Comparison of ENCODE assay signal across 8 cellular contexts in the genomic region with DNA sequence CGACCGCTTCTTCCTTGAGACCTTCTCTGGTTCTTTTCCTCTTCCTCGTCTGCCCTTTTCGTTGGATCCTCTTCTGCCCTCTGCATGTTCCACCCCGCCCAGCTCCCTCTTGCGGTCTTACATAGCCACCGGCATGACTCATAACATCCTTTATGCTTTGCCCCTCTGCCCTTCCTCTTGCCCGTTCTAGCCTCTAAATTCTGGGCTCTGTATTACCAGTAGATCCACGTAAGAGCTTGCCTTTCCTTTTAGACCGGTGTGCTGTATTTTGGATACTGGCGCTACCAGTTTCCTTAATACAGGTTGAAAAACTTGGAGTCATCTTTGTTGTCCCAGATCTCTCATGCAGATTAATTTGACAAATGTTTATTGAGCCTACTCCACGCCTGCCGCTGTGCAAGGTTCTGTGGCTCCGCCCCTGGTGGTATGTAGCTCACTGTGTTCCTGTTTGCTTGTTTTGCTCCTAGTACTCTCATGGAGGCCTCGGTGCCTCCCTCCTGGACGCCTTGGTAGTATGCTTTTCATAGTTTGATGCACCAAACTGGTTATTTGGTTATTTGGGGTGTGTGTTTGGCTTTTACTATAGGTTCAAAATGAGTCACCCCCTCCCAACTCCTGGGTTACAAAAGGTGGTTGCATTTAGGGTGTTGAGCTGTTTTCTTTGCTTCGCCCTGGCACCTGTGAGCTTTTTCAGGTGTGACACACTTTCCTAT. TPM values are rescaled to one million over a fixed set of nuclear protein-coding genes. Genes with fewer than 3 reads are reported as not detected.
A peak's percentile ranks its signal among the peaks of the same experiment; 100 is the strongest.
DNase-seq lines count a peak whose midpoint lies in the region; ATAC-seq and TF ChIP-seq lines count a peak whose summit lies in the region.

No MANE protein-coding gene starts in this region.

- peaks cover 9 to 69% (median 40%) of the 10 kb centered on the region in 4 donors for H3K4me1 Mint-ChIP-seq in CD4-positive, CD25-positive, alpha-beta regulatory T cell
- H3K4me1 Mint-ChIP-seq in activated T-cell treated with anti-CD3 and anti-CD28 coated beads, Interleukin-2, amount 50 U/mL, for 4 hours (ENCODE audit: low read depth) = peaks cover 45% of the 10 kb centered on the region
- peaks cover 48 to 49% of the 10 kb centered on the region in 2 donors for H3K4me1 Mint-ChIP-seq in natural killer cell

- H4K20me1 ChIP-seq in OCI-LY7 (ENCODE audit: insufficient read depth, low read length) = peaks cover 24% of the 10 kb centered on the region

- H3K9me2 ChIP-seq in OCI-LY7 (ENCODE audit: insufficient read depth, low read length) = no peaks in the 10 kb centered on the region

- POLR2A ChIA-PET in OCI-LY7 (lab: Charles Lee) = interaction anchor here (0.8 to 5.6 kb wide), 8 partner anchors 8 to 195 kb away, joined by 3 to 38 read pairs (median 4); a partner anchor contains a TSS

- CTCF ChIA-PET in OCI-LY7 (lab: Charles Lee; ENCODE audit: unreplicated experiment) = interaction anchor here (0.5 to 1.2 kb wide), 5 partner anchors 24 to 400 kb away, joined by 3 to 6 read pairs (median 3); a partner anchor contains a TSS

- BruUV-seq in OCI-LY7 (replicated peaks; lab: Mats Ljungman, UMichigan) = no TSS peak

- no peak for TF ChIP-seq POLR2A in stomach (IDR thresholded peaks at IDR 0.05)

- peak; percentile 74 to 94 (median 80) for DNase-seq in CD4-positive, CD25-positive, alpha-beta regulatory T cell
- DNase-seq in OCI-LY7 (ENCODE audit: low spot score) (peak; percentile 86), fibroblast of gingiva (ENCODE audit: low read depth) (peak; percentile 73), natural killer cell (peak; percentile 70), stomach (peak; percentile 82)
- peak; percentile 66 for DNase-seq in activated T-cell treated with anti-CD3 and anti-CD28 coated beads, Interleukin-2, amount 50 U/mL, for 4 hours

- peak overlapping the region; percentile 93 for H3K27ac ChIP-seq in CD4-positive, CD25-positive, alpha-beta regulatory T cell (ENCODE audit: insufficient read depth, low read length, poor library complexity, severe bottlenecking)
- H3K27ac ChIP-seq in OCI-LY7 (ENCODE audit: low read depth, low read length, poor library complexity, severe bottlenecking) (peak overlapping the region; percentile 73), stomach (peak overlapping the region; percentile 85 to 96 (median 94))

- H3K4me2 ChIP-seq in OCI-LY7 (ENCODE audit: low read length) = peak overlapping the region; percentile 97

- H3K36me3 Mint-ChIP-seq in CD4-positive, CD25-positive, alpha-beta regulatory T cell = peaks cover 36% of the 10 kb centered on the region
- peaks cover 23% of the 10 kb centered on the region for H3K36me3 Mint-ChIP-seq in activated T-cell treated with anti-CD3 and anti-CD28 coated beads, Interleukin-2, amount 50 U/mL, for 4 hours (ENCODE audit: insufficient read depth)
- H3K36me3 Mint-ChIP-seq in natural killer cell = peaks cover 8% of the 10 kb centered on the region

- no peak for TF ChIP-seq EP300 in stomach (IDR thresholded peaks at IDR 0.05)

- 10 to 18% (median 15%) methylated on average over 17 of the region's 17 CpGs for WGBS in stomach, 5 donors

- no peaks in the 10 kb centered on the region for H3K27me3 ChIP-seq in CD4-positive, CD25-positive, alpha-beta regulatory T cell (ENCODE audit: control insufficient read depth, insufficient read depth, low read length)
- no peaks in the 10 kb centered on the region for H3K27me3 ChIP-seq in stomach

- no peaks in the 10 kb centered on the region for H3K9me3 ChIP-seq in CD4-positive, CD25-positive, alpha-beta regulatory T cell (ENCODE audit: control insufficient read depth in 2 of 2, low read length in 2 of 2)
- H3K9me3 ChIP-seq in OCI-LY7 (ENCODE audit: low read length) (no peaks in the 10 kb centered on the region), stomach (no peaks in the 10 kb centered on the region)

- no peaks in the 10 kb centered on the region for H3K9me3 Mint-ChIP-seq in CD4-positive, CD25-positive, alpha-beta regulatory T cell
- no peaks in the 10 kb centered on the region for H3K9me3 Mint-ChIP-seq in activated T-cell treated with anti-CD3 and anti-CD28 coated beads, Interleukin-2, amount 50 U/mL, for 4 hours
- H3K9me3 Mint-ChIP-seq in natural killer cell = no peaks in the 10 kb centered on the region

- intact Hi-C loops in OCI-LY7 (cut with micrococcal nuclease; ENCODE audit: unreplicated experiment) = loop anchor here (1.0 to 5.0 kb wide), 3 partner anchors 24 to 196 kb away; a partner anchor contains a TSS
- intact Hi-C loops in natural killer cell (cut with micrococcal nuclease) = loop anchor here (1.0 to 5.0 kb wide), 4 partner anchors 15 to 195 kb away; a partner anchor contains a TSS
- intact Hi-C loops in stomach (cut with DNase I; ENCODE audit: low total_unique reads) = no loop called here

- H3K4me3 ChIP-seq in CD4-positive, CD25-positive, alpha-beta regulatory T cell (ENCODE audit: low read depth, low read length) = peak overlapping the region; percentile 96
- H3K4me3 ChIP-seq in OCI-LY7 (ENCODE audit: low read depth, low read length, poor library complexity, severe bottlenecking) (peak overlapping the region; percentile 94), stomach (peak overlapping the region; percentile 67 to 80 (median 70))

- no peaks in the 10 kb centered on the region for H3K27me3 Mint-ChIP-seq in CD4-positive, CD25-positive, alpha-beta regulatory T cell
- H3K27me3 Mint-ChIP-seq in activated T-cell treated with anti-CD3 and anti-CD28 coated beads, Interleukin-2, amount 50 U/mL, for 4 hours (ENCODE audit: low read depth) = no peaks in the 10 kb centered on the region
- no peaks in the 10 kb centered on the region for H3K27me3 Mint-ChIP-seq in natural killer cell (ENCODE audit: low read depth in 2 of 2)

- peak overlapping the region; percentile 90 to 96 (median 94) for H3K4me3 Mint-ChIP-seq in CD4-positive, CD25-positive, alpha-beta regulatory T cell
- H3K4me3 Mint-ChIP-seq in activated T-cell treated with anti-CD3 and anti-CD28 coated beads, Interleukin-2, amount 50 U/mL, for 4 hours = peak overlapping the region; percentile 91
- H3K4me3 Mint-ChIP-seq in natural killer cell = peak overlapping the region; percentile 87

- TF ChIP-seq CTCF in OCI-LY7 (conservative IDR thresholded peaks at IDR 0.05; ENCODE audit: low read length) (peak; percentile 77), natural killer cell (IDR thresholded peaks at IDR 0.05) (peak; percentile 29), stomach (IDR thresholded peaks at IDR 0.05) (peak in 3 of 7 experiments; percentile 18 to 45 (median 42))

- ATAC-seq in CD4-positive, CD25-positive, alpha-beta regulatory T cell (ENCODE audit: low read depth in 2 of 2) = peak; percentile 70 to 74
- peak; percentile 53 for ATAC-seq in GM19397 (IDR thresholded peaks at IDR 0.05; ENCODE audit: unreplicated experiment)
- ATAC-seq in HG03565 (IDR thresholded peaks at IDR 0.05; ENCODE audit: unreplicated experiment) = peak; percentile 37
- peak; percentile 46 to 47 for ATAC-seq in activated T-cell treated with anti-CD3 and anti-CD28 coated beads, Interleukin-2, amount 50 U/mL, for 4 hours
- peak; percentile 72 to 85 (median 73) for ATAC-seq in natural killer cell

- H3K79me2 ChIP-seq in OCI-LY7 (ENCODE audit: insufficient read depth, low read depth, low read length) = peaks cover 62% of the 10 kb centered on the region

- H3K36me3 ChIP-seq in CD4-positive, CD25-positive, alpha-beta regulatory T cell (ENCODE audit: control insufficient read depth, insufficient read depth, low read length) = peaks cover 35% of the 10 kb centered on the region
- H3K36me3 ChIP-seq in OCI-LY7 (ENCODE audit: insufficient read depth, low read length) (peaks cover 52% of the 10 kb centered on the region), stomach (peaks cover 24 to 39% (median 37%) of the 10 kb centered on the region in 4 donors)

- H3K27ac Mint-ChIP-seq in CD4-positive, CD25-positive, alpha-beta regulatory T cell = peak overlapping the region; percentile 95 to 99 (median 98)
- peak overlapping the region; percentile 92 to 94 for H3K27ac Mint-ChIP-seq in natural killer cell

- H2AFZ ChIP-seq in OCI-LY7 (ENCODE audit: low read length) = no peak overlapping the region

- H3K4me1 ChIP-seq in CD4-positive, CD25-positive, alpha-beta regulatory T cell (ENCODE audit: control insufficient read depth, insufficient read depth, low read length, poor library complexity, severe bottlenecking) = peaks cover 58% of the 10 kb centered on the region
- H3K4me1 ChIP-seq in OCI-LY7 (ENCODE audit: insufficient read depth, low read length, poor library complexity, severe bottlenecking) (peaks cover 25% of the 10 kb centered on the region), stomach (peaks cover 38 to 50% (median 41%) of the 10 kb centered on the region in 4 donors)

RNA-seq across cellular contexts. Expression of a gene that starts 1.7 kb away (rescaled TPM):
- 165 TPM for total RNA-seq in CD4-positive, CD25-positive, alpha-beta regulatory T cell
- polyA plus RNA-seq in CD4-positive, CD25-positive, alpha-beta regulatory T cell = 100 to 1,000 TPM; 462 to 528 (median 512) TPM
- total RNA-seq in OCI-LY7 (2014; rRNA removed; shearing (Covaris generic)) = 220 and 251 TPM in 2 replicates
- total RNA-seq in OCI-LY7 (2022) = 242 and 245 TPM in 2 replicates
- 100 to 1,000 TPM; 203 to 279 (median 246) TPM for total RNA-seq in activated T-cell treated with anti-CD3 and anti-CD28 coated beads, Interleukin-2, amount 50 U/mL, for 4 hours
- 100 to 1,000 TPM; 129 to 132 (median 130) TPM for total RNA-seq in natural killer cell
- 100 to 1,000 TPM in 1 of 5 donors, 10 to 100 TPM in 4; 53.4 to 220 (median 57.6) TPM for total RNA-seq in stomach
- polyA plus RNA-seq in stomach = 100 to 1,000 TPM; 141 to 216 (median 193) TPM

RNA-seq across cellular contexts. Expression of a gene that starts 24.3 kb away (rescaled TPM):
- total RNA-seq in CD4-positive, CD25-positive, alpha-beta regulatory T cell = 48.9 TPM
- polyA plus RNA-seq in CD4-positive, CD25-positive, alpha-beta regulatory T cell = 100 to 1,000 TPM in 2 of 4 donors, 10 to 100 TPM in 2; 93.3 to 114 (median 103) TPM
- total RNA-seq in OCI-LY7 (2014; rRNA removed; shearing (Covaris generic)) = 37.9 and 56.3 TPM in 2 replicates
- total RNA-seq in OCI-LY7 (2022) (42.9 and 51.2 TPM in 2 replicates), natural killer cell (10 to 100 TPM; 30.2 to 56.6 (median 36.8) TPM), stomach (10 to 100 TPM; 20.5 to 91.6 (median 35.2) TPM)
- 10 to 100 TPM; 19.8 to 28.2 (median 21.2) TPM for total RNA-seq in activated T-cell treated with anti-CD3 and anti-CD28 coated beads, Interleukin-2, amount 50 U/mL, for 4 hours
- polyA plus RNA-seq in stomach = 100 to 1,000 TPM in 1 of 3 donors, 10 to 100 TPM in 2; 81.7 to 139 (median 99.4) TPM

Comparison
In these comparisons a context has a peak if more than half of its experiments do, and no peak if none do; other contexts are left out.
1. Peak in every context shown above with its lines: DNase-seq, ATAC-seq, H3K4me3 ChIP-seq and H3K27ac ChIP-seq.